Comparison of ENCODE assay signal across 9 cellular contexts in genomic region chr3:136749106-136749505, GRCh38. TPM values are rescaled to one million over a fixed set of nuclear protein-coding genes. Genes with fewer than 3 reads are reported as not detected.
A peak's percentile ranks its signal among the peaks of the same experiment; 100 is the strongest.
DNase-seq lines count a peak whose midpoint lies in the region; ATAC-seq and TF ChIP-seq lines count a peak whose summit lies in the region.
"Had no signal": no experiment of that assay in that cellular context is flagged by ENCODE, and none has a peak within 500 bp of the region (broad histone marks: within the 10 kb centered on the region; RNA-seq: fewer than 3 reads in every experiment).

No MANE protein-coding gene starts in this region.

- CTCF ChIA-PET in CD4-positive, alpha-beta T cell (lab: Charles Lee): interaction anchor here (1.9 kb wide), 1 partner anchor 265 kb away, joined by 6 read pairs; no protein-coding TSS in a partner anchor

- TF ChIP-seq CTCF in CD4-positive, alpha-beta T cell (IDR thresholded peaks at IDR 0.05): no peak

- no peak overlapping the region for H3K9ac ChIP-seq in HUES48 (ENCODE audit: low read depth, low read length)
- H3K9ac ChIP-seq in neuronal stem cell (ENCODE audit: low read depth, low read length, poor library complexity): no peak overlapping the region

- no peak overlapping the region for H4K8ac ChIP-seq in neuronal stem cell (ENCODE audit: low read depth, low read length)

- H3K27me3 ChIP-seq in CD4-positive, alpha-beta T cell (ENCODE audit: control insufficient read depth, insufficient read depth, low read length): no peaks in the 10 kb centered on the region
- H3K27me3 ChIP-seq in HUES48 (ENCODE audit: control insufficient read depth, insufficient read depth, low read length) (no peaks in the 10 kb centered on the region), neuronal stem cell (ENCODE audit: control insufficient read depth in 3 of 3, insufficient read depth in 3 of 3, low read depth in 1 of 3, low read length in 3 of 3) (no peaks in the 10 kb centered on the region)

- intact Hi-C loops in CD4-positive, alpha-beta T cell (cut with DNase I, micrococcal nuclease): loop anchor here in 1 of 2 experiments (5.0 kb wide), 1 partner anchor 112 kb away; no protein-coding TSS in a partner anchor

- H3K4me2 ChIP-seq in neuronal stem cell (ENCODE audit: insufficient read depth, low read length, poor library complexity, severe bottlenecking): no peak overlapping the region

- POLR2A ChIA-PET in CD4-positive, alpha-beta T cell (lab: Charles Lee): interaction anchor here (0.5 to 1.5 kb wide), 2 partner anchors 113 to 552 kb away, joined by 3 to 8 read pairs; partner anchors contain the start of gene NCK1
- POLR2A ChIA-PET in activated naive CD8-positive, alpha-beta T cell treated with anti-CD3 and anti-CD28 coated beads, Interleukin-2, amount 10 ng/mL, durations not matched to agents 7 days and 5 days (lab: Charles Lee): interaction anchor here (1.5 to 2.0 kb wide), 2 partner anchors 113 to 553 kb away, joined by 5 to 12 read pairs; partner anchors contain the start of genes MSL2 and NCK1

- H3K36me3 ChIP-seq in HUES48 (ENCODE audit: control insufficient read depth, insufficient read depth, low read length): no peaks in the 10 kb centered on the region
- peaks cover 0 to 4% of the 10 kb centered on the region in 2 donors for H3K36me3 ChIP-seq in neuronal stem cell (replicated peaks in 1 of 2; ENCODE audit: control insufficient read depth in 2 of 2, insufficient read depth in 2 of 2, low read length in 2 of 2)

- no peak overlapping the region for H3K18ac ChIP-seq in neuronal stem cell (ENCODE audit: low read length)

- H3K9me3 Mint-ChIP-seq in CD4-positive, alpha-beta T cell: no peaks in the 10 kb centered on the region
- H3K9me3 Mint-ChIP-seq in activated naive CD8-positive, alpha-beta T cell treated with anti-CD3 and anti-CD28 coated beads, Interleukin-2, amount 10 ng/mL, durations not matched to agents 7 days and 5 days: no peaks in the 10 kb centered on the region

- H3K9me3 ChIP-seq in CD4-positive, alpha-beta T cell (ENCODE audit: control insufficient read depth, low read length): no peaks in the 10 kb centered on the region
- H3K9me3 ChIP-seq in HUES48 (ENCODE audit: control insufficient read depth, insufficient read depth, low read length): no peaks in the 10 kb centered on the region
- H3K9me3 ChIP-seq in neuronal stem cell (replicated peaks in 1 of 2; ENCODE audit: control insufficient read depth in 2 of 2, insufficient read depth in 1 of 2, low read depth in 1 of 2, low read length in 2 of 2): peaks cover 0 to 3% of the 10 kb centered on the region in 2 donors

- H3K4me1 Mint-ChIP-seq in CD4-positive, alpha-beta T cell (ENCODE audit: low read depth): peaks cover 60% of the 10 kb centered on the region
- H3K4me1 Mint-ChIP-seq in activated naive CD8-positive, alpha-beta T cell treated with anti-CD3 and anti-CD28 coated beads, Interleukin-2, amount 10 ng/mL, durations not matched to agents 7 days and 5 days: peaks cover 41% of the 10 kb centered on the region

- H2BK120ac ChIP-seq in neuronal stem cell (ENCODE audit: low read depth, low read length): no peak overlapping the region

- no peak overlapping the region for H3K4ac ChIP-seq in neuronal stem cell (ENCODE audit: low read length)

- H3K36me3 Mint-ChIP-seq in CD4-positive, alpha-beta T cell (ENCODE audit: low read depth): peaks cover 45% of the 10 kb centered on the region
- H3K36me3 Mint-ChIP-seq in activated naive CD8-positive, alpha-beta T cell treated with anti-CD3 and anti-CD28 coated beads, Interleukin-2, amount 10 ng/mL, durations not matched to agents 7 days and 5 days: peaks cover 8% of the 10 kb centered on the region

- no CpG with 5 or more reads among the region's 4 CpGs for WGBS in neuronal stem cell (ENCODE audit: extremely low coverage in 2 of 2, insufficient read length in 2 of 2, insufficient replicate concordance in 1 of 2), 2 donors

- peaks cover 28% of the 10 kb centered on the region for H3K4me1 ChIP-seq in HUES48 (ENCODE audit: control insufficient read depth, insufficient read depth, low read length)
- peaks cover 14 to 16% of the 10 kb centered on the region in 2 donors for H3K4me1 ChIP-seq in neuronal stem cell (ENCODE audit: control insufficient read depth in 2 of 2, insufficient read depth in 1 of 2, low read depth in 1 of 2, low read length in 2 of 2)

- no peak for ATAC-seq in CD4-positive, alpha-beta T cell (ENCODE audit: poor library complexity)
- no peak for ATAC-seq in activated naive CD8-positive, alpha-beta T cell treated with anti-CD3 and anti-CD28 coated beads, Interleukin-2, amount 10 ng/mL, durations not matched to agents 7 days and 5 days (ENCODE audit: low read depth)
- no peak for ATAC-seq in GM19455 (IDR thresholded peaks at IDR 0.05; ENCODE audit: unreplicated experiment)

- peaks cover 6% of the 10 kb centered on the region for H3K79me1 ChIP-seq in neuronal stem cell (ENCODE audit: low read depth, low read length)

- H3K4me3 ChIP-seq in HUES48 (ENCODE audit: low read depth, low read length) (no peak overlapping the region), neuronal stem cell (ENCODE audit: low read length in 2 of 2) (no peak overlapping the region)

- no peaks in the 10 kb centered on the region for H3K27me3 Mint-ChIP-seq in CD4-positive, alpha-beta T cell
- no peaks in the 10 kb centered on the region for H3K27me3 Mint-ChIP-seq in activated naive CD8-positive, alpha-beta T cell treated with anti-CD3 and anti-CD28 coated beads, Interleukin-2, amount 10 ng/mL, durations not matched to agents 7 days and 5 days
- H3K27me3 Mint-ChIP-seq: activated B cell treated with CpG ODN at 0.5 μM for 24 hours had no signal

- H3K27ac Mint-ChIP-seq in CD4-positive, alpha-beta T cell: peak overlapping the region; percentile 87
- peak overlapping the region; percentile 96 for H3K27ac Mint-ChIP-seq in activated naive CD8-positive, alpha-beta T cell treated with anti-CD3 and anti-CD28 coated beads, Interleukin-2, amount 10 ng/mL, durations not matched to agents 7 days and 5 days

- no peak overlapping the region for H3K14ac ChIP-seq in neuronal stem cell (ENCODE audit: low read length)

- H3K4me3 Mint-ChIP-seq in CD4-positive, alpha-beta T cell: peak overlapping the region; percentile 83
- H3K4me3 Mint-ChIP-seq in activated naive CD8-positive, alpha-beta T cell treated with anti-CD3 and anti-CD28 coated beads, Interleukin-2, amount 10 ng/mL, durations not matched to agents 7 days and 5 days: peak overlapping the region; percentile 39

- H2BK15ac ChIP-seq in neuronal stem cell (ENCODE audit: low read length): no peak overlapping the region

- H2AK5ac ChIP-seq in neuronal stem cell (ENCODE audit: low read depth, low read length): no peak overlapping the region

- no peak for DNase-seq in CD4-positive, alpha-beta T cell
- DNase-seq in activated naive CD8-positive, alpha-beta T cell treated with anti-CD3 and anti-CD28 coated beads, Interleukin-2, amount 10 ng/mL, durations not matched to agents 7 days and 5 days: no peak
- DNase-seq in neuronal stem cell (ENCODE audit: low spot score) (no peak), retina (no peak), GM03348 (ENCODE audit: low spot score) (no peak)
- no peak for DNase-seq in activated effector memory CD4-positive, alpha-beta T cell treated with Interleukin-2 at 50 U/mL for 16 hours
- DNase-seq: activated B cell treated with CpG ODN at 0.5 μM for 24 hours had no signal

- no peak overlapping the region for H2BK5ac ChIP-seq in neuronal stem cell (ENCODE audit: low read length)

- H2BK12ac ChIP-seq in neuronal stem cell (ENCODE audit: low read length): no peak overlapping the region

- H3K23ac ChIP-seq in neuronal stem cell (ENCODE audit: low read depth, low read length, poor library complexity): no peak overlapping the region

- no peak overlapping the region for H2AFZ ChIP-seq in neuronal stem cell (ENCODE audit: low read length)

- no peak overlapping the region for H3K27ac ChIP-seq in CD4-positive, alpha-beta T cell (ENCODE audit: low read depth, low read length)
- H3K27ac ChIP-seq in HUES48 (ENCODE audit: low read depth, low read length) (peak overlapping the region; percentile 44), neuronal stem cell (replicated peaks; ENCODE audit: low read length) (peak overlapping the region; percentile 1)

- H4K91ac ChIP-seq in neuronal stem cell (ENCODE audit: low read depth, low read length, poor library complexity): no peak overlapping the region

RNA-seq across cellular contexts. Expression of gene STAG1, which starts 3.1 kb away (rescaled TPM):
- total RNA-seq in CD4-positive, alpha-beta T cell: 10 to 100 TPM; 35.6 to 37.7 TPM
- total RNA-seq in activated naive CD8-positive, alpha-beta T cell treated with anti-CD3 and anti-CD28 coated beads, Interleukin-2, amount 10 ng/mL, durations not matched to agents 7 days and 5 days: 10 to 100 TPM; 39.4 to 43.7 TPM
- polyA plus RNA-seq in neuronal stem cell (2013, experiment 1 of 2): 9.2 TPM
- 10.0 TPM for polyA plus RNA-seq in neuronal stem cell (2013, experiment 2 of 2)
